In the genomic region with DNA sequence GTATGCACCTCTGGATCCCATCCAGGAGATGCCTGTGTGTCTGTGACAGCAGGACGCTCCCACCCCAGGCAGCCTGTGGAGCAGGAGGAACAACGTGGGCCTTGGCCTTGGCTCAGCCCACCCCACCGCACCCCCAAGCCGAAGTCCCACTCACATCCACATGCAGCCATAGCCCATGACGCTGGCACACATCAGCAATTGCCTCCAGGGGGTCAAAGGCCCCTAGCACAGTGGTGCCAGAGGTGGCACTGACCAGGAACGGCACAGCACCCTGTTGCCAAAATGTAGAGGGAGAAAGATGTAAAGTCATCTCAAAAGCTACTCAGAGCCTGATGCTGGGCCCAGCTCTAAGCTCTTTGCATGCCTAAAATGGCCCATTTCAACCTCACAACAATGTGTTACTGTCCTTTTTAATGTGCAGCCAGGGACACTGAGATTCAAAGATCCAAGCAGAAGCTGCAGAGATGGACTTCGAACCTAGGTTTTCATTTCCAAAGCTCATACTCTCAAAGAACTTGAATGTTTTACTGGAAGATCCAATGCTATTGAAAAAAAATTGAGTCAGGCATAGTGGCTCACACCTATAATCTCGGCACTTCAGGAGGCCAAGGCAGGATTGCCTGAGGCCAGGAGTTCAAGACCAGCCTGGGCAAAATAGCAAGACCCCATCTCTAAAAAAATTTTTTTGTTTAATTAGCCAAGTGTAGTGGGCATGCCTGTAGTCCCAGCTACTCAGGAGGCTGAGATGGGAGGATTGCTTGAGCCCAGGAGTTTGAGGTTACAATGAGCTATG, we compare ENCODE assay signal across 2 cellular contexts.
TF ChIP-seq lines count a peak whose summit lies in the region.

No MANE protein-coding gene starts in this region.

TF ChIP-seq in K562, 482 proteins besides CTCF, POLR2A, EP300 and RAD21:
- no peak for TF ChIP-seq FOXK1 (CRISPR knock-in tag; IDR thresholded peaks at IDR 0.05; ENCODE audit: borderline replicate concordance)
- TF ChIP-seq ZNF184 (CRISPR knock-in tag; IDR thresholded peaks at IDR 0.05) = 0 out of 2 replicates have a peak, but pooled peaks have one; percentile 17

TF ChIP-seq in liver, 16 proteins besides CTCF, POLR2A, EP300 and RAD21:
- TF ChIP-seq RXRA (IDR thresholded peaks at IDR 0.05) (peak; percentile 55 to 70), HNF4A (conservative IDR thresholded peaks at IDR 0.05) (peak; percentile 58 to 72), YY1 (IDR thresholded peaks at IDR 0.05) (no peak), GABPA (IDR thresholded peaks at IDR 0.05 in 1 of 2, conservative IDR thresholded peaks at IDR 0.05 in 1 of 2) (no peak), FOXA1 (IDR thresholded peaks at IDR 0.05) (no peak)
- TF ChIP-seq, protein P1, sequence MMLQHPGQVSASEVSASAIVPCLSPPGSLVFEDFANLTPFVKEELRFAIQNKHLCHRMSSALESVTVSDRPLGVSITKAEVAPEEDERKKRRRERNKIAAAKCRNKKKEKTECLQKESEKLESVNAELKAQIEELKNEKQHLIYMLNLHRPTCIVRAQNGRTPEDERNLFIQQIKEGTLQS (IDR thresholded peaks at IDR 0.05) = no peak
- TF ChIP-seq, protein P2, sequence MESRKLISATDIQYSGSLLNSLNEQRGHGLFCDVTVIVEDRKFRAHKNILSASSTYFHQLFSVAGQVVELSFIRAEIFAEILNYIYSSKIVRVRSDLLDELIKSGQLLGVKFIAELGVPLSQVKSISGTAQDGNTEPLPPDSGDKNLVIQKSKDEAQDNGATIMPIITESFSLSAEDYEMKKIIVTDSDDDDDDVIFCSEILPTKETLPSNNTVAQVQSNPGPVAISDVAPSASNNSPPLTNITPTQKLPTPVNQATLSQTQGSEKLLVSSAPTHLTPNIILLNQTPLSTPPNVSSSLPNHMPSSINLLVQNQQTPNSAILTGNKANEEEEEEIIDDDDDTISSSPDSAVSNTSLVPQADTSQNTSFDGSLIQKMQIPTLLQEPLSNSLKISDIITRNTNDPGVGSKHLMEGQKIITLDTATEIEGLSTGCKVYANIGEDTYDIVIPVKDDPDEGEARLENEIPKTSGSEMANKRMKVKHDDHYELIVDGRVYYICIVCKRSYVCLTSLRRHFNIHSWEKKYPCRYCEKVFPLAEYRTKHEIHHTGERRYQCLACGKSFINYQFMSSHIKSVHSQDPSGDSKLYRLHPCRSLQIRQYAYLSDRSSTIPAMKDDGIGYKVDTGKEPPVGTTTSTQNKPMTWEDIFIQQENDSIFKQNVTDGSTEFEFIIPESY (IDR thresholded peaks at IDR 0.05) = no peak
